ENCODE assay signal across 19 cellular contexts in genomic region chr2:43724728-43725526, GRCh38. TPM values are rescaled to one million over a fixed set of nuclear protein-coding genes. Genes with fewer than 3 reads are reported as not detected.
DNase-seq lines count a peak whose midpoint lies in the region; ATAC-seq, FAIRE-seq and TF ChIP-seq lines count a peak whose summit lies in the region.
"Had no signal": no experiment of that assay in that cellular context is flagged by ENCODE, and none has a peak within 500 bp of the region (broad histone marks: within the 10 kb centered on the region; RNA-seq: fewer than 3 reads in every experiment).

No MANE protein-coding gene starts in this region.

- ATAC-seq in SK-N-SH treated with all-trans-retinoic acid at 6 μM for 48 hours = peak; percentile 66
- peak; percentile 63 for ATAC-seq in omental fat pad (ENCODE audit: low FRiP score)
- ATAC-seq in HG03521 (IDR thresholded peaks at IDR 0.05; ENCODE audit: unreplicated experiment) = no peak
- ATAC-seq: left lung; stimulated activated naive B cell treated with anti-CD40 and anti-IgM and Interleukin-4, amounts not matched to agents 10 μg/mL and 1 μg/mL and 100 μg/mL, for 72 hours; upper lobe of right lung had no signal

- no peak for TF ChIP-seq POLR2A in erythroblast (IDR thresholded peaks at IDR 0.05; ENCODE audit: low read length)

- no peak for FAIRE-seq in D721Med (lab: Jason Lieb, UNC)
- FAIRE-seq: GM18507 had no signal

- no peak for TF ChIP-seq CTCF in omental fat pad (IDR thresholded peaks at IDR 0.05)
- no peak for TF ChIP-seq CTCF in D721Med (IDR thresholded peaks at IDR 0.05; ENCODE audit: insufficient read depth, missing control alignments)

- DNase-seq in CMK (ENCODE audit: low read depth) = peak; percentile 38
- peak; percentile 61 to 88 for DNase-seq in erythroblast (lab: John Stamatoyannopoulos, UW)
- DNase-seq in omental fat pad (ENCODE audit: low spot score) = no peak
- DNase-seq in D721Med (ENCODE audit: insufficient read length, low spot score) = no peak
- no peak for DNase-seq in SIG-M5 (lab: John Stamatoyannopoulos, UW)
- no peak for DNase-seq in nucleus accumbens (lab: John Stamatoyannopoulos, UW)
- DNase-seq: activated CD4-positive, alpha-beta T cell treated with anti-CD3 and anti-CD28 coated beads for 4 hours; activated CD8-positive, alpha-beta memory T cell treated with anti-CD3 and anti-CD28 coated beads, Interleukin-2, amount 50 U/mL, for 4 hours; CD4-positive, alpha-beta T cell; DND-41; foreskin melanocyte; left lung; NCI-H1694 treated with DMSO at 0.1 percent for 48 hours; stimulated activated naive B cell treated with anti-CD40 and anti-IgM and Interleukin-4, amounts not matched to agents 10 μg/mL and 1 μg/mL and 100 μg/mL, for 72 hours; T-helper 9 cell; upper lobe of right lung had no signal

TF ChIP-seq in SK-N-SH treated with all-trans-retinoic acid at 6 μM for 48 hours, 23 proteins besides CTCF, POLR2A, EP300 and RAD21:
- no peak for TF ChIP-seq ZC3H10 (CRISPR knock-in tag; IDR thresholded peaks at IDR 0.05)
- TF ChIP-seq ZNF70 (CRISPR knock-in tag; IDR thresholded peaks at IDR 0.05) = peak; percentile 34; the same call in 1 of the 2 replicates
- 0 out of 2 replicates have a peak, but pooled peaks have one; percentile 62 for TF ChIP-seq CSDC2 (CRISPR knock-in tag; IDR thresholded peaks at IDR 0.05)
- 0 out of 2 replicates have a peak, but pooled peaks have one; percentile 5 for TF ChIP-seq ZFP3 (CRISPR knock-in tag; IDR thresholded peaks at IDR 0.05)
- no peak for TF ChIP-seq ARNTL (CRISPR knock-in tag; IDR thresholded peaks at IDR 0.05; ENCODE audit: borderline replicate concordance, low read depth)
- no peak for TF ChIP-seq POU6F1 (CRISPR knock-in tag; IDR thresholded peaks at IDR 0.05; ENCODE audit: borderline replicate concordance, low read depth)
- TF ChIP-seq ESRRG (CRISPR knock-in tag; IDR thresholded peaks at IDR 0.05) = no peak
- no peak for TF ChIP-seq PATZ1 (CRISPR knock-in tag; IDR thresholded peaks at IDR 0.05; ENCODE audit: borderline replicate concordance)
- no peak for TF ChIP-seq OSR1 (CRISPR knock-in tag; IDR thresholded peaks at IDR 0.05)
- no peak for TF ChIP-seq TCF4 (CRISPR knock-in tag; IDR thresholded peaks at IDR 0.05; ENCODE audit: borderline replicate concordance)
- TF ChIP-seq ZFP30 (CRISPR knock-in tag; IDR thresholded peaks at IDR 0.05) = no peak

RNA-seq across cellular contexts. Expression of gene C1GALT1C1L, which starts 48.7 kb away (rescaled TPM):
- total RNA-seq in omental fat pad = 1 to 10 TPM in 2 of 4 donors, under 1 TPM in 1, not detected in 1; 0.56 to 2.2 (median 1.2) TPM
- total RNA-seq: CD4-positive, alpha-beta T cell had no signal

RNA-seq across cellular contexts. Expression of gene DYNC2LI1, which starts 48.9 kb away (rescaled TPM):
- 10 to 100 TPM; 13.2 to 24.3 (median 17.1) TPM for total RNA-seq in omental fat pad

Comparison
In these comparisons a context has a peak if more than half of its experiments do, and no peak if none do; other contexts are left out.
1. DNase-seq: peak in CMK (single experiment) and erythroblast (2 of 2); none in omental fat pad (single experiment), D721Med (single experiment), SIG-M5 (single experiment) and nucleus accumbens (0 of 56).